Comparison of ENCODE assay signal across 24 cellular contexts in the genomic region with DNA sequence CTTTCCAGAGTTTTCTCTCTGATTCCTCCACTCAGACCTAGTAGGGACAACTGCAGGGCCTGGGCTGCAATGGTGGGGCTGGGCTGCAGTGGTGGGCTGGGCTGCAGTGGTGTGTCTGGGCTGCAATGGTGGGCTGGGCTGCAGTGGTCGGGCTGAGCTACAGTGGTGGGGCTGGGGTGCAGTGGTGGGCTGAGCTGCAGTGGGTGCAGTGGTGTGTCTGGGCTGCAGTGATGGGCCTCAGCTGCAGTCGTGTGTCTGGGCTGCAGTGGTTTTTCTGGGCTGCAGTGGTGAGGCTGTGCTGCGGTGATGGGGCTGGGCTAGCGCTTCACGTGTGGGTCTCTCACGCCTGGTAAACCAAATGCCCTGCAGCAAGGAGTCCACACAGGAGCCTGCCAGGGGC. TPM values are rescaled to one million over a fixed set of nuclear protein-coding genes. Genes with fewer than 3 reads are reported as not detected.
DNase-seq lines count a peak whose midpoint lies in the region; ATAC-seq, FAIRE-seq and TF ChIP-seq lines count a peak whose summit lies in the region.
"Had no signal": no experiment of that assay in that cellular context is flagged by ENCODE, and none has a peak within 500 bp of the region (broad histone marks: within the 10 kb centered on the region; RNA-seq: fewer than 3 reads in every experiment).

No MANE protein-coding gene starts in this region.

- H3K4me1 ChIP-seq in K562 (replicated peaks in 1 of 2; ENCODE audit: control insufficient read depth in 2 of 2, insufficient read depth in 2 of 2, low read length in 2 of 2) (peaks cover 0 to 30% of the 10 kb centered on the region in 2 experiments; a peak in 2 of 5 replicates), trophoblast cell (ENCODE audit: control insufficient read depth in 1 of 2, insufficient read depth in 2 of 2, low read length in 2 of 2) (peaks cover 8 to 13% of the 10 kb centered on the region in 2 experiments)
- H3K4me1 ChIP-seq: BE2C had no signal

- BruUV-seq in K562 (replicated peaks; lab: Mats Ljungman, UMichigan): no TSS peak

- H3K4me3 ChIP-seq in H7 (ENCODE audit: insufficient read depth, low read depth, low read length) (no peak overlapping the region), K562 (no peak overlapping the region), trophoblast cell (ENCODE audit: low read depth, low read length) (no peak overlapping the region)
- H3K4me3 ChIP-seq: GM23338 had no signal

- H3K9me1 ChIP-seq in K562 (ENCODE audit: control insufficient read depth, insufficient read depth, low read length): no peaks in the 10 kb centered on the region

- H3K4me1 Mint-ChIP-seq in type B pancreatic cell (ENCODE audit: unreplicated experiment): peaks cover 19% of the 10 kb centered on the region
- H3K4me1 Mint-ChIP-seq: CD4-positive, CD25-positive, alpha-beta regulatory T cell; CD8-positive, alpha-beta memory T cell had no signal

- H2BK120ac ChIP-seq in trophoblast cell (ENCODE audit: insufficient read depth, low read length, poor library complexity): no peak overlapping the region

- H2BK12ac ChIP-seq in trophoblast cell (ENCODE audit: low read length): no peak overlapping the region

- ATAC-seq in K562 (no peak; the same call in 2 of the 3 replicates), GM18858 (IDR thresholded peaks at IDR 0.05; ENCODE audit: unreplicated experiment) (no peak), GM18870 (IDR thresholded peaks at IDR 0.05; ENCODE audit: unreplicated experiment) (no peak)
- ATAC-seq: HCT116, HepG2 had no signal

- H3K9me3 ChIP-seq in K562 (replicated peaks; ENCODE audit: control insufficient read depth, insufficient read depth, low read depth, low read length) (no peaks in the 10 kb centered on the region), trophoblast cell (ENCODE audit: insufficient read depth, low read depth, low read length) (no peaks in the 10 kb centered on the region)
- H3K9me3 ChIP-seq: BE2C, Caco-2 had no signal

- no peak overlapping the region for H3K4me3 Mint-ChIP-seq in type B pancreatic cell
- H3K4me3 Mint-ChIP-seq: CD4-positive, CD25-positive, alpha-beta regulatory T cell; CD8-positive, alpha-beta memory T cell; GM23338; IgD-negative memory B cell had no signal

- H3K4me2 ChIP-seq in K562 (ENCODE audit: insufficient read depth, low read length) (no peak overlapping the region), trophoblast cell (ENCODE audit: low read length) (no peak overlapping the region)
- H3K4me2 ChIP-seq: GM23338 had no signal

- no peak overlapping the region for H4K8ac ChIP-seq in trophoblast cell (ENCODE audit: low read depth, low read length)

- H4K91ac ChIP-seq in trophoblast cell (ENCODE audit: low read depth, low read length): no peak overlapping the region

- H3K27me3 Mint-ChIP-seq in type B pancreatic cell: no peaks in the 10 kb centered on the region

- CTCF ChIA-PET in K562 (lab: Yijun Ruan, JAX; ENCODE audit: low intra/inter-chr PET ratio): no interaction called here

- in situ Hi-C loops in K562 (cut with MboI): no loop called here

- H3K9ac ChIP-seq in K562 (ENCODE audit: insufficient read depth in 1 of 2, low read depth in 2 of 2, low read length in 2 of 2): peak overlapping the region in 1 of 2 experiments; percentile 47; a peak in 1 of 4 replicates
- H3K9ac ChIP-seq in trophoblast cell (ENCODE audit: low read length): no peak overlapping the region

- peak overlapping the region; percentile 30 for H2AK5ac ChIP-seq in trophoblast cell (ENCODE audit: low read length)

- TF ChIP-seq POLR2A in K562 (conservative IDR thresholded peaks at IDR 0.05): no peak

- H3K36me3 ChIP-seq in H7 (replicated peaks; ENCODE audit: control insufficient read depth, insufficient read depth, low read length) (no peaks in the 10 kb centered on the region), K562 (ENCODE audit: control insufficient read depth, insufficient read depth, low read length) (no peaks in the 10 kb centered on the region), trophoblast cell (ENCODE audit: control insufficient read depth in 1 of 2, insufficient read depth in 2 of 2, low read length in 2 of 2) (no peaks in the 10 kb centered on the region)
- H3K36me3 ChIP-seq: BE2C had no signal

- TF ChIP-seq RAD21 in K562 (CRISPR knock-in tag; conservative IDR thresholded peaks at IDR 0.05 in 1 of 2, IDR thresholded peaks at IDR 0.05 in 1 of 2): no peak

- H3K27ac Mint-ChIP-seq in type B pancreatic cell: no peak overlapping the region
- H3K27ac Mint-ChIP-seq: CD4-positive, CD25-positive, alpha-beta regulatory T cell; CD8-positive, alpha-beta memory T cell; GM23338; IgD-negative memory B cell had no signal

- no peaks in the 10 kb centered on the region for H3K27me3 ChIP-seq in H7 (ENCODE audit: control insufficient read depth, insufficient read depth, low read length)
- H3K27me3 ChIP-seq in K562 (ENCODE audit: control insufficient read depth in 2 of 2, insufficient read depth in 2 of 2, low read length in 2 of 2): no peaks in the 10 kb centered on the region
- no peaks in the 10 kb centered on the region for H3K27me3 ChIP-seq in trophoblast cell (ENCODE audit: insufficient read depth, low read length)

- POLR2A ChIA-PET in K562 (lab: Yijun Ruan, JAX): interaction anchor here (0.6 to 1.6 kb wide), 5 partner anchors 9 to 96 kb away, joined by 3 to 9 read pairs (median 4); no protein-coding TSS in a partner anchor

- H3K9me3 Mint-ChIP-seq in type B pancreatic cell: no peaks in the 10 kb centered on the region
- H3K9me3 Mint-ChIP-seq: CD4-positive, CD25-positive, alpha-beta regulatory T cell; CD8-positive, alpha-beta memory T cell; GM23338 had no signal

- H3K79me2 ChIP-seq in K562 (ENCODE audit: control insufficient read depth, insufficient read depth, low read length) (no peaks in the 10 kb centered on the region), trophoblast cell (ENCODE audit: control insufficient read depth, insufficient read depth, low read length, poor library complexity) (no peaks in the 10 kb centered on the region)

- H3K27ac ChIP-seq in K562 (ENCODE audit: extremely low read depth, low read depth, low read length) (no peak overlapping the region), trophoblast cell (ENCODE audit: low read depth, low read length) (no peak overlapping the region)

- H4K20me1 ChIP-seq in K562 (replicated peaks; ENCODE audit: control insufficient read depth, insufficient read depth, low read length): no peaks in the 10 kb centered on the region; the same call in 1 of the 2 replicates

- 41% methylated on average over 3 of the region's 6 CpGs for WGBS in K562 (ENCODE audit: insufficient coverage, low coverage, missing lambda C conversion rate)
- WGBS in trophoblast cell (ENCODE audit: extremely low coverage, insufficient coverage, insufficient read length): no CpG with 5 or more reads among the region's 6 CpGs

- no peak overlapping the region for H2BK5ac ChIP-seq in trophoblast cell (ENCODE audit: low read depth, low read length, poor library complexity)

- no peak for FAIRE-seq in K562 (lab: Jason Lieb, UNC)
- FAIRE-seq: A204.1, D721Med, G401.6, GM12892, GM19239, H54, HepG2 had no signal

- TF ChIP-seq CTCF in K562 (IDR thresholded peaks at IDR 0.05 in 2 of 3, conservative IDR thresholded peaks at IDR 0.05 in 1 of 3; ENCODE audit: insufficient read depth in 2 of 3, low read depth in 1 of 3, low read length in 3 of 3) (no peak), type B pancreatic cell (conservative IDR thresholded peaks at IDR 0.05) (no peak)

- no peak overlapping the region for H4K12ac ChIP-seq in trophoblast cell (ENCODE audit: low read depth, low read length)

- TF ChIP-seq EP300 in K562 (IDR thresholded peaks at IDR 0.05; ENCODE audit: low read length): no peak

- no peak overlapping the region for H3K14ac ChIP-seq in trophoblast cell (ENCODE audit: low read length)

- no peak overlapping the region for H3K4ac ChIP-seq in trophoblast cell (ENCODE audit: low read depth, low read length)

- H2AFZ ChIP-seq in K562 (ENCODE audit: low read depth, low read length): no peak overlapping the region
- no peak overlapping the region for H2AFZ ChIP-seq in trophoblast cell (ENCODE audit: insufficient read depth, low read length, poor library complexity)
- H2AFZ ChIP-seq: GM23338 had no signal

- H3K36me3 Mint-ChIP-seq in type B pancreatic cell: no peaks in the 10 kb centered on the region
- H3K36me3 Mint-ChIP-seq: CD4-positive, CD25-positive, alpha-beta regulatory T cell; CD8-positive, alpha-beta memory T cell; IgD-negative memory B cell had no signal

- intact Hi-C loops in K562 (cut with micrococcal nuclease): no loop called here

- DNase-seq in H7: peak; percentile 36
- DNase-seq in K562 (ENCODE audit: extremely low read depth in 1 of 4, low spot score in 3 of 4): no peak
- DNase-seq in trophoblast cell: no peak
- DNase-seq in type B pancreatic cell (ENCODE audit: extremely low spot score, unreplicated experiment): peak; percentile 44
- no peak for DNase-seq in putamen (ENCODE audit: low spot score)
- DNase-seq: ACHN; BE2C; C1 segment of cervical spinal cord; Caco-2; CD4-positive, CD25-positive, alpha-beta regulatory T cell; CD8-positive, alpha-beta memory T cell; KG1 had no signal

- H3K79me1 ChIP-seq in trophoblast cell (ENCODE audit: low read length): no peaks in the 10 kb centered on the region

- no peak overlapping the region for H3K23ac ChIP-seq in trophoblast cell (ENCODE audit: low read length)

- no peak overlapping the region for H3K18ac ChIP-seq in trophoblast cell (ENCODE audit: low read length)

RNA-seq across cellular contexts. Expression of a gene that starts 27.4 kb away (rescaled TPM):
- total RNA-seq in H7 (2014; rRNA removed; shearing (Covaris generic)): 0.63 TPM in 1 of 2 replicates, not detected in the other
- 38.9 and 65.2 TPM in 2 replicates for total RNA-seq in K562 (2011; cell fraction: chromatin; rRNA removed; ENCODE audit: low replicate concordance)
- 20.8 and 22.5 TPM in 2 replicates for total RNA-seq in K562 (2011; cell fraction: nucleolus; rRNA removed)
- 48.2 and 94.6 TPM in 2 replicates for total RNA-seq in K562 (2011; cell fraction: nucleoplasm; rRNA removed)
- total RNA-seq in K562 (2014; rRNA removed) (5.0 and 6.1 TPM in 2 replicates), K562 (2014; rRNA removed; fragmentation: Illumina TruSeq; extraction: Trizol) (5.6 and 6.5 TPM in 2 replicates), K562 (2015; rRNA removed; fragmentation: Illumina TruSeq; extraction: Trizol) (5.8 and 6.5 TPM in 2 replicates), K562 (2021) (11.9 and 15.3 TPM in 2 replicates), type B pancreatic cell (ENCODE audit: low replicate concordance) (3.7 and 5.6 TPM in 2 replicates)
- polyA plus RNA-seq in K562 (2011; rRNA removed) (9.9 and 18.7 TPM in 2 replicates), K562 (2014; fragmentation: Illumina TruSeq; extraction: Trizol) (16.0 and 18.5 TPM in 2 replicates), K562 (2014; fragmentation: Nextera tagmentation; extraction: Ambion mirVana) (10 to 100 TPM; 16.9 to 21.9 TPM), K562 (2014; rRNA removed) (13.3 and 16.6 TPM in 2 replicates)
- polyA plus RNA-seq in K562 (2011; cell fraction: cytosol; rRNA removed): 10.0 and 10.8 TPM in 2 replicates
- 54.0 and 57.5 TPM in 2 replicates for polyA plus RNA-seq in K562 (2011; cell fraction: nucleus; rRNA removed)
- 14.4 and 28.3 TPM in 2 replicates for polyA plus RNA-seq in K562 (2012)
- polyA minus RNA-seq in K562 (2011; rRNA and poly(A)+ RNA removed): 6.4 and 6.8 TPM in 2 replicates
- 7.1 and 10.8 TPM in 2 replicates for polyA minus RNA-seq in K562 (2011; cell fraction: cytosol; rRNA and poly(A)+ RNA removed)
- polyA minus RNA-seq in K562 (2011; cell fraction: nucleus; rRNA and poly(A)+ RNA removed): 6.6 and 11.7 TPM in 2 replicates
- polyA plus RNA-seq in trophoblast cell (2013): 0.04 and 0.05 TPM in 2 replicates
- total RNA-seq: Caco-2; CD8-positive, alpha-beta memory T cell; HepG2 had no signal
- polyA plus RNA-seq: CD4-positive, CD25-positive, alpha-beta regulatory T cell; CD8-positive, alpha-beta memory T cell; HepG2; IgD-negative memory B cell had no signal

RNA-seq across cellular contexts. Expression of a gene that starts 38.6 kb away (rescaled TPM):
- not detected in 2 replicates for total RNA-seq in H7 (2014; rRNA removed; shearing (Covaris generic))
- not detected in 2 replicates for total RNA-seq in K562 (2011; cell fraction: chromatin; rRNA removed; ENCODE audit: low replicate concordance)
- not detected in 2 replicates for total RNA-seq in K562 (2011; cell fraction: nucleolus; rRNA removed)
- total RNA-seq in K562 (2011; cell fraction: nucleoplasm; rRNA removed): not detected in 2 replicates
- total RNA-seq in K562 (2014; rRNA removed) (not detected in 2 replicates), K562 (2014; rRNA removed; fragmentation: Illumina TruSeq; extraction: Trizol) (not detected in 2 replicates), K562 (2015; rRNA removed; fragmentation: Illumina TruSeq; extraction: Trizol) (not detected in 2 replicates), K562 (2021) (not detected in 2 replicates), type B pancreatic cell (ENCODE audit: low replicate concordance) (not detected in 2 replicates)
- polyA plus RNA-seq in K562 (2011; rRNA removed) (0.12 TPM in 1 of 2 replicates, not detected in the other), K562 (2014; fragmentation: Illumina TruSeq; extraction: Trizol) (not detected in 2 replicates), K562 (2014; fragmentation: Nextera tagmentation; extraction: Ambion mirVana) (not detected), K562 (2014; rRNA removed) (not detected in 2 replicates)
- not detected in 2 replicates for polyA plus RNA-seq in K562 (2011; cell fraction: cytosol; rRNA removed)
- 0.21 TPM in 1 of 2 replicates, not detected in the other for polyA plus RNA-seq in K562 (2011; cell fraction: nucleus; rRNA removed)
- polyA plus RNA-seq in K562 (2012): not detected in 2 replicates
- not detected in 2 replicates for polyA minus RNA-seq in K562 (2011; rRNA and poly(A)+ RNA removed)
- polyA minus RNA-seq in K562 (2011; cell fraction: cytosol; rRNA and poly(A)+ RNA removed): not detected in 2 replicates
- polyA minus RNA-seq in K562 (2011; cell fraction: nucleus; rRNA and poly(A)+ RNA removed): not detected in 2 replicates
- 0.12 and 0.14 TPM in 2 replicates for polyA plus RNA-seq in trophoblast cell (2013)
- total RNA-seq: Caco-2; CD4-positive, CD25-positive, alpha-beta regulatory T cell; CD8-positive, alpha-beta memory T cell; GM23338; HepG2 had no signal
- polyA plus RNA-seq: CD4-positive, CD25-positive, alpha-beta regulatory T cell; CD8-positive, alpha-beta memory T cell; GM23338; HepG2; IgD-negative memory B cell had no signal

Comparison
In these comparisons a context has a peak if more than half of its experiments do, and no peak if none do; other contexts are left out.
1. DNase-seq: peak in H7 (single experiment) and type B pancreatic cell (single experiment); none in K562 (0 of 4), trophoblast cell (0 of 2) and putamen (single experiment).